In genomic region chr14:93332853-93333630, GRCh38 we compare ENCODE assay signal across 8 cellular contexts. TPM values are rescaled to one million over a fixed set of nuclear protein-coding genes. Genes with fewer than 3 reads are reported as not detected.
DNase-seq lines count a peak whose midpoint lies in the region; ATAC-seq and TF ChIP-seq lines count a peak whose summit lies in the region.

A gene with protein sequence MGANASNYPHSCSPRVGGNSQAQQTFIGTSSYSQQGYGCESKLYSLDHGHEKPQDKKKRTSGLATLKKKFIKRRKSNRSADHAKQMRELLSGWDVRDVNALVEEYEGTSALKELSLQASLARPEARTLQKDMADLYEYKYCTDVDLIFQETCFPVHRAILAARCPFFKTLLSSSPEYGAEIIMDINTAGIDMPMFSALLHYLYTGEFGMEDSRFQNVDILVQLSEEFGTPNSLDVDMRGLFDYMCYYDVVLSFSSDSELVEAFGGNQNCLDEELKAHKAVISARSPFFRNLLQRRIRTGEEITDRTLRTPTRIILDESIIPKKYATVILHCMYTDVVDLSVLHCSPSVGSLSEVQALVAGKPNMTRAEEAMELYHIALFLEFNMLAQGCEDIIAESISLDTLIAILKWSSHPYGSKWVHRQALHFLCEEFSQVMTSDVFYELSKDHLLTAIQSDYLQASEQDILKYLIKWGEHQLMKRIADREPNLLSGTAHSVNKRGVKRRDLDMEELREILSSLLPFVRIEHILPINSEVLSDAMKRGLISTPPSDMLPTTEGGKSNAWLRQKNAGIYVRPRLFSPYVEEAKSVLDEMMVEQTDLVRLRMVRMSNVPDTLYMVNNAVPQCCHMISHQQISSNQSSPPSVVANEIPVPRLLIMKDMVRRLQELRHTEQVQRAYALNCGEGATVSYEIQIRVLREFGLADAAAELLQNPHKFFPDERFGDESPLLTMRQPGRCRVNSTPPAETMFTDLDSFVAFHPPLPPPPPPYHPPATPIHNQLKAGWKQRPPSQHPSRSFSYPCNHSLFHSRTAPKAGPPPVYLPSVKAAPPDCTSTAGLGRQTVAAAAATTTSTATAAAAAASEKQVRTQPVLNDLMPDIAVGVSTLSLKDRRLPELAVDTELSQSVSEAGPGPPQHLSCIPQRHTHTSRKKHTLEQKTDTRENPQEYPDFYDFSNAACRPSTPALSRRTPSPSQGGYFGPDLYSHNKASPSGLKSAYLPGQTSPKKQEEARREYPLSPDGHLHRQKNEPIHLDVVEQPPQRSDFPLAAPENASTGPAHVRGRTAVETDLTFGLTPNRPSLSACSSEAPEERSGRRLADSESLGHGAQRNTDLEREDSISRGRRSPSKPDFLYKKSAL (minus strand): TSS chr14:93333036. CDS start chr14:93296051, 36,985 bp downstream.

- H3K36me3 ChIP-seq in adrenal gland (replicated peaks in 1 of 2) (no peaks in the 10 kb centered on the region), heart left ventricle (peaks cover 0 to 2% (median 0%) of the 10 kb centered on the region in 9 donors)

- H3K36me3 Mint-ChIP-seq in type B pancreatic cell = no peaks in the 10 kb centered on the region

- no peak for TF ChIP-seq CTCF in GM13976 (IDR thresholded peaks at IDR 0.05; ENCODE audit: borderline replicate concordance, control extremely low read depth, extremely low read depth, insufficient read depth, missing control alignments)
- TF ChIP-seq CTCF in adrenal gland (IDR thresholded peaks at IDR 0.05) = peak in 5 of 6 experiments; percentile 30 to 61 (median 37)
- peak in 4 of 12 donors; percentile 13 to 44 (median 40) for TF ChIP-seq CTCF in heart left ventricle (IDR thresholded peaks at IDR 0.05)
- TF ChIP-seq CTCF in type B pancreatic cell (conservative IDR thresholded peaks at IDR 0.05) = peak; percentile 62

- TF ChIP-seq POLR2A in adrenal gland (IDR thresholded peaks at IDR 0.05) (peak; percentile 2 to 81), heart left ventricle (IDR thresholded peaks at IDR 0.05) (peak in 1 of 2 donors; percentile 69)

- H3K27me3 Mint-ChIP-seq in type B pancreatic cell = no peaks in the 10 kb centered on the region

- ATAC-seq in HG02870 (IDR thresholded peaks at IDR 0.05; ENCODE audit: unreplicated experiment) (peak; percentile 74), heart left ventricle (peak; percentile 97 to 99 (median 98))

- H3K9me3 Mint-ChIP-seq in type B pancreatic cell = no peaks in the 10 kb centered on the region

- H3K27ac ChIP-seq in adrenal gland = peak within 1 kb of the TSS; percentile 73 to 99 (median 96)
- peak within 1 kb of the TSS; percentile 87 to 99 (median 98) for H3K27ac ChIP-seq in heart left ventricle

- H3K4me1 Mint-ChIP-seq in type B pancreatic cell (ENCODE audit: unreplicated experiment) = peaks cover 35% of the 10 kb centered on the region

- DNase-seq in GM13976 (ENCODE audit: low spot score) (peak; percentile 98), NCI-H146 treated with DMSO at 0.1 percent for 48 hours (lab: John Stamatoyannopoulos, UW; ENCODE audit: unreplicated experiment) (peak; percentile 62), T-helper 1 cell (peak; percentile 90 to 97 (median 93)), adrenal gland (peak; percentile 94 to 97 (median 97)), heart left ventricle (peak; percentile 95 to 97 (median 96)), posterior cingulate gyrus (peak; percentile 87 to 99 (median 92)), type B pancreatic cell (ENCODE audit: extremely low spot score, unreplicated experiment) (peak; percentile 98)

- H3K27me3 ChIP-seq in adrenal gland (no peaks in the 10 kb centered on the region), heart left ventricle (no peaks in the 10 kb centered on the region)

- H3K4me1 ChIP-seq in adrenal gland (replicated peaks in 1 of 2) (peaks cover 9 to 28% of the 10 kb centered on the region in 2 donors), heart left ventricle (peaks cover 0 to 50% (median 28%) of the 10 kb centered on the region in 12 donors)

- WGBS in adrenal gland, 4 donors = 0% methylated on average over 32 to 74 of the region's 74 CpGs
- WGBS in heart left ventricle, 4 donors = 0% methylated on average over 28 to 74 of the region's 74 CpGs

- H3K9me3 ChIP-seq in adrenal gland (replicated peaks in 1 of 3) (peaks cover 0 to 3% (median 0%) of the 10 kb centered on the region in 3 donors), heart left ventricle (peaks cover 0 to 11% (median 0%) of the 10 kb centered on the region in 12 donors)

- intact Hi-C loops in adrenal gland (cut with DNase I) (loop anchor here in 1 of 2 donors (10.0 kb wide), 1 partner anchor 98 kb away; no protein-coding TSS in a partner anchor), heart left ventricle (cut with DNase I) (loop anchor here in 4 of 10 donors (5.0 to 10.0 kb wide), 2 partner anchors 126 to 128 kb away; partner anchors contain the start of genes GON7 (in 4 of the 4) and UBR7 (in 4 of the 4)), posterior cingulate gyrus (cut with DNase I) (loop anchor here (1.0 to 10.0 kb wide), 6 partner anchors 52 to 202 kb away; partner anchors contain the start of genes GON7, LYSET, UBR7 and UNC79)

- peak within 1 kb of the TSS; percentile 97 for H3K27ac Mint-ChIP-seq in type B pancreatic cell

- H3K4me3 ChIP-seq in adrenal gland (peak within 1 kb of the TSS; percentile 67 to 94 (median 88)), heart left ventricle (peak within 1 kb of the TSS; percentile 61 to 98 (median 90))

- peak within 1 kb of the TSS; percentile 97 for H3K4me3 Mint-ChIP-seq in type B pancreatic cell

- in situ Hi-C loops in GM13976 (cut with MboI; ENCODE audit: low sequenced_read_pairs, unreplicated experiment) = no loop called here

RNA-seq across cellular contexts. Expression of the gene that starts here (rescaled TPM):
- total RNA-seq in adrenal gland (10 to 100 TPM; 12.9 to 41.0 (median 22.6) TPM), heart left ventricle (10 to 100 TPM; 10.6 to 34.0 (median 20.8) TPM), type B pancreatic cell (ENCODE audit: low replicate concordance) (47.9 and 48.1 TPM in 2 replicates)
- polyA plus RNA-seq in adrenal gland (10 to 100 TPM in 2 of 3 donors, 1 to 10 TPM in 1; 7.4 to 16.5 (median 11.4) TPM), heart left ventricle (1 to 10 TPM; 7.2 to 8.7 TPM)

Comparison
In these comparisons a context has a peak if more than half of its experiments do, and no peak if none do; other contexts are left out.
1. Peak in every context shown above with its lines: DNase-seq, ATAC-seq, H3K4me3 ChIP-seq and H3K27ac ChIP-seq.